ENCODE assay signal across 8 cellular contexts in genomic region chr10:71212249-71213126, GRCh38. TPM values are rescaled to one million over a fixed set of nuclear protein-coding genes. Genes with fewer than 3 reads are reported as not detected.
DNase-seq lines count a peak whose midpoint lies in the region; ATAC-seq, FAIRE-seq and TF ChIP-seq lines count a peak whose summit lies in the region.

TSS of gene UNC5B (plus strand) at chr10:71212570. CDS start at chr10:71212986, 416 bp downstream.

- H3K27me3 Mint-ChIP-seq in effector memory CD8-positive, alpha-beta T cell: peaks cover 54 to 91% of the 10 kb centered on the region in 2 donors

- H3K4me1 Mint-ChIP-seq in effector memory CD8-positive, alpha-beta T cell (ENCODE audit: low read depth in 2 of 2): peaks cover 4 to 15% of the 10 kb centered on the region in 2 donors

- 2% methylated on average over 12 of the region's 110 CpGs for WGBS in A549 (ENCODE audit: missing lambda C conversion rate)
- WGBS in lung, 2 donors: 1% methylated on average over 66 to 110 of the region's 110 CpGs

- H3K4me1 ChIP-seq in A549 (peaks cover 16% of the 10 kb centered on the region; the same call in 1 of the 3 replicates), lung (ENCODE audit: control insufficient read depth in 2 of 2, insufficient read depth in 2 of 2, low read length in 2 of 2) (peaks cover 0 to 6% of the 10 kb centered on the region in 2 donors)

- H3K9me3 ChIP-seq in A549 (no peaks in the 10 kb centered on the region), lung (ENCODE audit: control insufficient read depth in 2 of 2, insufficient read depth in 1 of 2, low read length in 1 of 2) (no peaks in the 10 kb centered on the region)

- H3K4me2 ChIP-seq in A549: peak within 1 kb of the TSS; percentile 96

- TF ChIP-seq RAD21 in A549 (conservative IDR thresholded peaks at IDR 0.05 in 1 of 2, IDR thresholded peaks at IDR 0.05 in 1 of 2): no peak

- H3K36me3 ChIP-seq in lung (ENCODE audit: control insufficient read depth in 2 of 2, insufficient read depth in 2 of 2, low read length in 2 of 2): no peaks in the 10 kb centered on the region

- CTCF ChIA-PET in A549 (lab: Yijun Ruan, JAX): interaction anchor here (1.1 to 9.4 kb wide), 4 partner anchors 11 to 309 kb away, joined by 3 to 88 read pairs (median 6); no protein-coding TSS in a partner anchor

- no peaks in the 10 kb centered on the region for H3K36me3 Mint-ChIP-seq in effector memory CD8-positive, alpha-beta T cell (ENCODE audit: insufficient read depth)

- no peaks in the 10 kb centered on the region for H3K27me3 ChIP-seq in lung (ENCODE audit: control insufficient read depth, insufficient read depth)

- no peak for TF ChIP-seq EP300 in A549 (IDR thresholded peaks at IDR 0.05)

- peak; percentile 25; the same call in 1 of the 3 replicates for TF ChIP-seq CTCF in A549 (IDR thresholded peaks at IDR 0.05)
- no peak for TF ChIP-seq CTCF in lung (IDR thresholded peaks at IDR 0.05; ENCODE audit: control extremely low read depth, extremely low read depth)

- H3K4me3 ChIP-seq in A549: peak within 1 kb of the TSS; percentile 60
- H3K4me3 ChIP-seq in lung: peak within 1 kb of the TSS; percentile 61

- no peaks in the 10 kb centered on the region for H3K9me3 Mint-ChIP-seq in effector memory CD8-positive, alpha-beta T cell

- H3K27ac ChIP-seq in A549: peak within 1 kb of the TSS; percentile 31 to 79; a peak in 4 of 6 replicates
- H3K27ac ChIP-seq in lung (ENCODE audit: low read depth in 1 of 2, low read length in 1 of 2): peak within 1 kb of the TSS; percentile 84 to 87

- POLR2A ChIA-PET in A549 (lab: Yijun Ruan, JAX): interaction anchor here (0.5 kb wide), 1 partner anchor 335 kb away, joined by 5 read pairs; no protein-coding TSS in a partner anchor

- DNase-seq in A549 (ENCODE audit: low read depth in 1 of 2, low spot score in 1 of 2): peak; percentile 37 to 80
- DNase-seq in GOT3 (lab: John Stamatoyannopoulos, UW): peak; percentile 53
- DNase-seq in NCI-H446 treated with DMSO at 0.1 percent for 48 hours (lab: John Stamatoyannopoulos, UW): peak; percentile 73
- DNase-seq in activated CD8-positive, alpha-beta memory T cell treated with anti-CD3 and anti-CD28 coated beads for 24 hours: peak; percentile 87
- peak in 2 of 3 experiments; percentile 16 to 42 for DNase-seq in effector memory CD8-positive, alpha-beta T cell
- peak; percentile 92 for DNase-seq in lung (ENCODE audit: low spot score)
- DNase-seq in stimulated activated CD4-positive, alpha-beta T cell treated with anti-CD3 and anti-CD28 coated beads, Interleukin-4, amount 100 ng/mL, for 48 hours (ENCODE audit: low read depth in 2 of 2): peak; percentile 47 to 50

- H3K4me3 Mint-ChIP-seq in effector memory CD8-positive, alpha-beta T cell: peak within 1 kb of the TSS; percentile 66 to 71

- no peak for FAIRE-seq in A549 (lab: Jason Lieb, UNC)

- H3K27ac Mint-ChIP-seq in effector memory CD8-positive, alpha-beta T cell: no peak within 1 kb of the TSS

- peak; percentile 68 to 81 for ATAC-seq in A549
- peak; percentile 73 for ATAC-seq in effector memory CD8-positive, alpha-beta T cell (replicated peaks)
- ATAC-seq in lung (ENCODE audit: insufficient read depth, low FRiP score): peak; percentile 90
- no peak for ATAC-seq in HG03045 (IDR thresholded peaks at IDR 0.05; ENCODE audit: unreplicated experiment)

- peak; percentile 64 for TF ChIP-seq POLR2A in A549 (IDR thresholded peaks at IDR 0.05; ENCODE audit: low read length)

TF ChIP-seq in A549, 52 proteins besides CTCF, POLR2A, EP300 and RAD21:
- TF ChIP-seq RARB (CRISPR knock-in tag; IDR thresholded peaks at IDR 0.05): no peak
- 0 out of 2 replicates have a peak, but pooled peaks have one; percentile 0 for TF ChIP-seq GATA3 (IDR thresholded peaks at IDR 0.05; ENCODE audit: borderline replicate concordance)
- no peak for TF ChIP-seq HOXA7 (CRISPR knock-in tag; IDR thresholded peaks at IDR 0.05)
- TF ChIP-seq CHD2 (IDR thresholded peaks at IDR 0.05; ENCODE audit: low read length, partially characterized antibody): no peak
- TF ChIP-seq JUN (IDR thresholded peaks at IDR 0.05): peak in 1 of 2 experiments; percentile 54; a peak in 1 of 5 replicates
- TF ChIP-seq HEYL (CRISPR knock-in tag; IDR thresholded peaks at IDR 0.05): no peak
- TF ChIP-seq, protein P1, sequence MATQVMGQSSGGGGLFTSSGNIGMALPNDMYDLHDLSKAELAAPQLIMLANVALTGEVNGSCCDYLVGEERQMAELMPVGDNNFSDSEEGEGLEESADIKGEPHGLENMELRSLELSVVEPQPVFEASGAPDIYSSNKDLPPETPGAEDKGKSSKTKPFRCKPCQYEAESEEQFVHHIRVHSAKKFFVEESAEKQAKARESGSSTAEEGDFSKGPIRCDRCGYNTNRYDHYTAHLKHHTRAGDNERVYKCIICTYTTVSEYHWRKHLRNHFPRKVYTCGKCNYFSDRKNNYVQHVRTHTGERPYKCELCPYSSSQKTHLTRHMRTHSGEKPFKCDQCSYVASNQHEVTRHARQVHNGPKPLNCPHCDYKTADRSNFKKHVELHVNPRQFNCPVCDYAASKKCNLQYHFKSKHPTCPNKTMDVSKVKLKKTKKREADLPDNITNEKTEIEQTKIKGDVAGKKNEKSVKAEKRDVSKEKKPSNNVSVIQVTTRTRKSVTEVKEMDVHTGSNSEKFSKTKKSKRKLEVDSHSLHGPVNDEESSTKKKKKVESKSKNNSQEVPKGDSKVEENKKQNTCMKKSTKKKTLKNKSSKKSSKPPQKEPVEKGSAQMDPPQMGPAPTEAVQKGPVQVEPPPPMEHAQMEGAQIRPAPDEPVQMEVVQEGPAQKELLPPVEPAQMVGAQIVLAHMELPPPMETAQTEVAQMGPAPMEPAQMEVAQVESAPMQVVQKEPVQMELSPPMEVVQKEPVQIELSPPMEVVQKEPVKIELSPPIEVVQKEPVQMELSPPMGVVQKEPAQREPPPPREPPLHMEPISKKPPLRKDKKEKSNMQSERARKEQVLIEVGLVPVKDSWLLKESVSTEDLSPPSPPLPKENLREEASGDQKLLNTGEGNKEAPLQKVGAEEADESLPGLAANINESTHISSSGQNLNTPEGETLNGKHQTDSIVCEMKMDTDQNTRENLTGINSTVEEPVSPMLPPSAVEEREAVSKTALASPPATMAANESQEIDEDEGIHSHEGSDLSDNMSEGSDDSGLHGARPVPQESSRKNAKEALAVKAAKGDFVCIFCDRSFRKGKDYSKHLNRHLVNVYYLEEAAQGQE (IDR thresholded peaks at IDR 0.05): peak; percentile 50
TF ChIP-seq in A549: peak in this region for 3.

RNA-seq across cellular contexts. Expression of gene UNC5B, which starts in this region (rescaled TPM):
- 1.0 and 1.3 TPM in 2 replicates for polyA plus RNA-seq in A549 (2011; rRNA removed)
- 0.22 and 0.30 TPM in 2 replicates for polyA plus RNA-seq in A549 (2012; cell fraction: cytosol; rRNA removed)
- polyA plus RNA-seq in A549 (2012; cell fraction: nucleus; rRNA removed): 0.72 and 0.83 TPM in 2 replicates
- polyA plus RNA-seq in A549 (2017; fragmentation: RNase III; extraction: RNeasy Plus Mini Kit Qiagen cat#74134 plus additional on column Dnase treatment): 0.14 to 0.26 TPM (median 0.16 TPM) in 3 replicates
- 1.1 and 1.3 TPM in 2 replicates for polyA minus RNA-seq in A549 (2011; rRNA and poly(A)+ RNA removed)
- 10 to 100 TPM in 1 of 2 donors, 1 to 10 TPM in 1; 9.5 to 23.8 TPM for total RNA-seq in lung
- 1 to 10 TPM; 4.4 to 7.2 TPM for polyA plus RNA-seq in lung

Comparison
In these comparisons a context has a peak if more than half of its experiments do, and no peak if none do; other contexts are left out.
1. DNase-seq: peak in every context shown above with its lines; median percentile 92 in lung; 87 in activated CD8-positive, alpha-beta memory T cell treated with anti-CD3 and anti-CD28 coated beads for 24 hours; 73 in NCI-H446 treated with DMSO at 0.1 percent for 48 hours; 58 in A549; 53 in GOT3; 48 in stimulated activated CD4-positive, alpha-beta T cell treated with anti-CD3 and anti-CD28 coated beads, Interleukin-4, amount 100 ng/mL, for 48 hours; 29 in effector memory CD8-positive, alpha-beta T cell.